Comparison of ENCODE assay signal across 1 cellular context in genomic region chr12:111037047-111037446, GRCh38.
TF ChIP-seq lines count a peak whose summit lies in the region.

No MANE protein-coding gene starts in this region.

TF ChIP-seq in GM23338, 12 proteins besides CTCF, POLR2A, EP300 and RAD21 (continued from another document):
- no peak for TF ChIP-seq ZNF462 (CRISPR knock-in tag; IDR thresholded peaks at IDR 0.05)
- TF ChIP-seq EZH2 (IDR thresholded peaks at IDR 0.05; ENCODE audit: low read depth, unreplicated experiment), result no peak
- TF ChIP-seq REST (IDR thresholded peaks at IDR 0.05; ENCODE audit: unreplicated experiment), result no peak
- TF ChIP-seq NANOG (IDR thresholded peaks at IDR 0.05; ENCODE audit: borderline replicate concordance), result no peak
